Comparison of ENCODE assay signal across 31 cellular contexts in the genomic region with DNA sequence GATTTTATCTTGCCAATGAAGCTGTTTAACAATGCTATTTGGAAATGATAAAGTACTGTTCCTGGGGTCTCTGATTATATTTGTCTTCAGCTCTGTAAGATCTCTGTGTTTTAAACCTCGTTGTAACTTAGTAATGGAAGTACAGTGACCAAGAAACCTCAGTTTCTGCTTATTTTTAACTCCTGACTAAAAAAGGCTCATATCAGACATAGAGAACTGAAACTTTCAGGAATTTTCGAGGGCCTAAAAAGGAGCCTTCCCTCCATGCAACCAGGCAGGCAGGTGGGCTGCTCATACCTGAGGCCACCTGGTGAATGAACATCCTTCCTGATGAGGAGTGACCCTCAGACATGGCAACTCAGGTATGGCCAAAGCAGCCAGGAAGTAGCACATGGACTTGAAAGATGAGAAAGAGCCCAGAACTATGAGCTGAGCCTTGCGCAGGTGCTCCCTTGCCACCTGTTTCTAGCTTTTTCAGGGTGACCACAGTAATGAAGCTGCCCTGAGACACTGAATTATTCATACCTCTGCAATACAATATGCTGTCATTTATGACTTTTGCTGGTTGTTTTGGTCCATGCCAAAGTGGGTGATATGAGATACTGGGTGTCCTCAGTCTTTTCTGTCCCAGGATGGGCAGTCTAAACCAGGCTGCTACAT. TPM values are rescaled to one million over a fixed set of nuclear protein-coding genes. Genes with fewer than 3 reads are reported as not detected.
DNase-seq lines count a peak whose midpoint lies in the region; ATAC-seq and TF ChIP-seq lines count a peak whose summit lies in the region.
"Had no signal": no experiment of that assay in that cellular context is flagged by ENCODE, and none has a peak within 500 bp of the region (broad histone marks: within the 10 kb centered on the region; RNA-seq: fewer than 3 reads in every experiment).

No MANE protein-coding gene starts in this region.

- H3K27ac ChIP-seq in GM23338 (ENCODE audit: low read depth) = no peak overlapping the region
- peak overlapping the region; percentile 24 for H3K27ac ChIP-seq in endodermal cell (ENCODE audit: low read depth, low read length)
- no peak overlapping the region for H3K27ac ChIP-seq in adrenal gland
- H3K27ac ChIP-seq: pancreas, SK-N-MC, skin epidermis, VCaP had no signal

- peaks cover 7% of the 10 kb centered on the region for H3K36me3 Mint-ChIP-seq in GM23338 (ENCODE audit: low read depth)
- H3K36me3 Mint-ChIP-seq in endodermal cell (ENCODE audit: low read depth) = no peaks in the 10 kb centered on the region

- H3K9me2 ChIP-seq in GM23338 (ENCODE audit: insufficient read depth) = peaks cover 9% of the 10 kb centered on the region; the same call in 1 of the 2 replicates

- H3K27ac Mint-ChIP-seq in GM23338 (no peak overlapping the region), endodermal cell (no peak overlapping the region)
- H3K27ac Mint-ChIP-seq: activated CD4-positive, alpha-beta T cell treated with anti-CD3 and anti-CD28 coated beads, Interleukin-2, amount 10 ng/mL, durations not matched to agents 7 days and 5 days; activated T-cell treated with anti-CD3 and anti-CD28 coated beads, Interleukin-2, amount 50 U/mL, for 24 hours; stimulated activated naive CD8-positive, alpha-beta T cell treated with anti-CD3 and anti-CD28 coated beads, Interleukin-15, amount 100 ng/mL, for 72 hours had no signal

- H3K79me2 ChIP-seq in GM23338 (replicated peaks; ENCODE audit: insufficient read depth) = no peaks in the 10 kb centered on the region

- H3K4me1 ChIP-seq in GM23338 (ENCODE audit: insufficient read depth) (peaks cover 1% of the 10 kb centered on the region; the same call in 1 of the 2 replicates), endodermal cell (ENCODE audit: control insufficient read depth, insufficient read depth, low read length) (no peaks in the 10 kb centered on the region), adrenal gland (replicated peaks in 1 of 2) (no peaks in the 10 kb centered on the region)
- H3K4me1 ChIP-seq: pancreas had no signal

- H3K27me3 Mint-ChIP-seq in GM23338 (ENCODE audit: insufficient read depth, low read depth, poor library complexity) = peaks cover 3% of the 10 kb centered on the region
- H3K27me3 Mint-ChIP-seq in endodermal cell (ENCODE audit: insufficient read depth) = no peaks in the 10 kb centered on the region

- H3K9ac ChIP-seq in endodermal cell (ENCODE audit: extremely low read depth, low read length, poor library complexity, severe bottlenecking) = no peak overlapping the region

- intact Hi-C loops in adrenal gland (cut with DNase I) = no loop called here

- no peaks in the 10 kb centered on the region for H4K20me1 ChIP-seq in GM23338 (replicated peaks; ENCODE audit: insufficient read depth)

- 89 to 93% methylated on average over 3 of the region's 3 CpGs for WGBS in endodermal cell (ENCODE audit: insufficient coverage in 1 of 2, insufficient read length in 1 of 2), 2 experiments
- WGBS in adrenal gland, 4 donors = 67 to 86% (median 79%) methylated on average over 3 of the region's 3 CpGs

- peak overlapping the region; percentile 38; the same call in 1 of the 2 replicates for H2AFZ ChIP-seq in GM23338

- H3K4me3 Mint-ChIP-seq in GM23338 (no peak overlapping the region), endodermal cell (no peak overlapping the region)
- H3K4me3 Mint-ChIP-seq: activated CD4-positive, alpha-beta T cell treated with anti-CD3 and anti-CD28 coated beads, Interleukin-2, amount 10 ng/mL, durations not matched to agents 7 days and 5 days; activated T-cell treated with anti-CD3 and anti-CD28 coated beads, Interleukin-2, amount 50 U/mL, for 24 hours; central memory CD8-positive, alpha-beta T cell; stimulated activated naive CD8-positive, alpha-beta T cell treated with anti-CD3 and anti-CD28 coated beads, Interleukin-15, amount 100 ng/mL, for 72 hours had no signal

- no peak for TF ChIP-seq POLR2A in adrenal gland (IDR thresholded peaks at IDR 0.05)

- peaks cover 1% of the 10 kb centered on the region for H3K9me3 ChIP-seq in endodermal cell (ENCODE audit: control insufficient read depth, low read length)
- no peaks in the 10 kb centered on the region for H3K9me3 ChIP-seq in adrenal gland (replicated peaks in 1 of 3)
- H3K9me3 ChIP-seq: MG63, pancreas had no signal

- H3K9me3 Mint-ChIP-seq in GM23338 (peaks cover 7% of the 10 kb centered on the region), endodermal cell (peaks cover 4% of the 10 kb centered on the region)
- H3K9me3 Mint-ChIP-seq: activated CD4-positive, alpha-beta T cell treated with anti-CD3 and anti-CD28 coated beads, Interleukin-2, amount 10 ng/mL, durations not matched to agents 7 days and 5 days; activated T-cell treated with anti-CD3 and anti-CD28 coated beads, Interleukin-2, amount 50 U/mL, for 24 hours; central memory CD8-positive, alpha-beta T cell had no signal

- peaks cover 7% of the 10 kb centered on the region for H3K4me1 Mint-ChIP-seq in GM23338
- no peaks in the 10 kb centered on the region for H3K4me1 Mint-ChIP-seq in endodermal cell
- H3K4me1 Mint-ChIP-seq: activated CD4-positive, alpha-beta T cell treated with anti-CD3 and anti-CD28 coated beads, Interleukin-2, amount 10 ng/mL, durations not matched to agents 7 days and 5 days; central memory CD8-positive, alpha-beta T cell; stimulated activated naive CD8-positive, alpha-beta T cell treated with anti-CD3 and anti-CD28 coated beads, Interleukin-15, amount 100 ng/mL, for 72 hours had no signal

- DNase-seq in GM23338 (ENCODE audit: low spot score) (no peak), endodermal cell (no peak), SW 1271 (lab: John Stamatoyannopoulos, UW) (no peak), adrenal gland (no peak), foreskin fibroblast (no peak)
- DNase-seq: activated CD4-positive, alpha-beta T cell treated with anti-CD3 and anti-CD28 coated beads, Interleukin-2, amount 10 ng/mL, durations not matched to agents 7 days and 5 days; activated gamma-delta T cell treated with Interleukin-2 at 50 U/mL for 16 hours; activated T-cell treated with anti-CD3 and anti-CD28 coated beads, Interleukin-2, amount 50 U/mL, for 24 hours; H7; KBM-7; MG63; NCI-H1417 treated with DMSO at 0.1 percent for 48 hours; NCI-H2081; NCI-H226; NCI-H748 treated with DMSO at 0.1 percent for 48 hours; pancreas; retina; stimulated activated CD8-positive, alpha-beta memory T cell treated with anti-CD3 and anti-CD28 coated beads, Interleukin-4, amount 100 ng/mL, for 48 hours; stimulated activated naive CD8-positive, alpha-beta T cell treated with anti-CD3 and anti-CD28 coated beads, Interleukin-15, amount 100 ng/mL, for 72 hours; T-helper 2 cell had no signal

- no peaks in the 10 kb centered on the region for H3F3A ChIP-seq in GM23338 (replicated peaks; ENCODE audit: low read depth)

- H3K27me3 ChIP-seq in GM23338 (ENCODE audit: insufficient read depth) (no peaks in the 10 kb centered on the region), endodermal cell (ENCODE audit: control insufficient read depth, insufficient read depth, low read length, poor library complexity, severe bottlenecking) (no peaks in the 10 kb centered on the region), adrenal gland (peaks cover 6% of the 10 kb centered on the region)
- H3K27me3 ChIP-seq: MG63, pancreas had no signal

- no peak overlapping the region for H3K4me2 ChIP-seq in GM23338

- no peak for TF ChIP-seq CTCF in GM23338 (conservative IDR thresholded peaks at IDR 0.05; ENCODE audit: low read depth in 2 of 2)
- no peak for TF ChIP-seq CTCF in endodermal cell (conservative IDR thresholded peaks at IDR 0.05)
- no peak for TF ChIP-seq CTCF in adrenal gland (IDR thresholded peaks at IDR 0.05)
- no peak for TF ChIP-seq CTCF in foreskin fibroblast (IDR thresholded peaks at IDR 0.05; ENCODE audit: low read depth, low read length)

- H3K36me3 ChIP-seq in GM23338 (ENCODE audit: insufficient read depth) (no peaks in the 10 kb centered on the region), endodermal cell (ENCODE audit: control insufficient read depth, insufficient read depth, low read length) (no peaks in the 10 kb centered on the region), adrenal gland (replicated peaks in 1 of 2) (no peaks in the 10 kb centered on the region)
- H3K36me3 ChIP-seq: MG63, pancreas had no signal

- peak; percentile 52 for ATAC-seq in GM19397 (IDR thresholded peaks at IDR 0.05; ENCODE audit: unreplicated experiment)
- ATAC-seq in GM23338 = no peak
- peak; percentile 42 for ATAC-seq in HG03108 (IDR thresholded peaks at IDR 0.05; ENCODE audit: unreplicated experiment)
- ATAC-seq in SK-N-SH treated with all-trans-retinoic acid at 6 μM for 48 hours = no peak
- ATAC-seq: pancreas; stimulated activated naive CD8-positive, alpha-beta T cell treated with anti-CD3 and anti-CD28 coated beads, Interleukin-15, amount 100 ng/mL, for 72 hours had no signal

- no peak overlapping the region for H3K4me3 ChIP-seq in GM23338
- H3K4me3 ChIP-seq in endodermal cell (ENCODE audit: low read length) = no peak overlapping the region
- no peak overlapping the region for H3K4me3 ChIP-seq in adrenal gland
- H3K4me3 ChIP-seq in foreskin fibroblast (ENCODE audit: low read depth in 1 of 2, low read length in 2 of 2) = no peak overlapping the region
- H3K4me3 ChIP-seq: MG63, pancreas, SK-N-MC, skin epidermis had no signal

TF ChIP-seq in GM23338, 12 proteins besides CTCF, POLR2A, EP300 and RAD21:
- no peak for TF ChIP-seq STAT1 (IDR thresholded peaks at IDR 0.05; ENCODE audit: unreplicated experiment)
- TF ChIP-seq CREB1 (CRISPR knock-in tag; IDR thresholded peaks at IDR 0.05; ENCODE audit: low read depth) = no peak

TF ChIP-seq in SK-N-SH treated with all-trans-retinoic acid at 6 μM for 48 hours, 23 proteins besides CTCF, POLR2A, EP300 and RAD21:
- TF ChIP-seq TCF4 (CRISPR knock-in tag; IDR thresholded peaks at IDR 0.05; ENCODE audit: borderline replicate concordance) = no peak
- TF ChIP-seq, protein P1, sequence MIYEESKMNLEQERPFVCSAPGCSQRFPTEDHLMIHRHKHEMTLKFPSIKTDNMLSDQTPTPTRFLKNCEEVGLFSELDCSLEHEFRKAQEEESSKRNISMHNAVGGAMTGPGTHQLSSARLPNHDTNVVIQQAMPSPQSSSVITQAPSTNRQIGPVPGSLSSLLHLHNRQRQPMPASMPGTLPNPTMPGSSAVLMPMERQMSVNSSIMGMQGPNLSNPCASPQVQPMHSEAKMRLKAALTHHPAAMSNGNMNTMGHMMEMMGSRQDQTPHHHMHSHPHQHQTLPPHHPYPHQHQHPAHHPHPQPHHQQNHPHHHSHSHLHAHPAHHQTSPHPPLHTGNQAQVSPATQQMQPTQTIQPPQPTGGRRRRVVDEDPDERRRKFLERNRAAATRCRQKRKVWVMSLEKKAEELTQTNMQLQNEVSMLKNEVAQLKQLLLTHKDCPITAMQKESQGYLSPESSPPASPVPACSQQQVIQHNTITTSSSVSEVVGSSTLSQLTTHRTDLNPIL (CRISPR knock-in tag; IDR thresholded peaks at IDR 0.05; ENCODE audit: low read depth) = no peak
- no peak for TF ChIP-seq GLIS3 (CRISPR knock-in tag; IDR thresholded peaks at IDR 0.05)

RNA-seq across cellular contexts. Expression of a gene that starts 23.9 kb away (rescaled TPM):
- total RNA-seq in GM23338 (2014; rRNA removed; shearing (Covaris generic)) = 0.19 and 0.42 TPM in 2 replicates
- polyA plus RNA-seq in GM23338 (2016; fragmentation: Nextera tagmentation; extraction: Ambion mirVana) = 0.10 TPM in 1 of 2 replicates, not detected in the other
- 10 to 100 TPM in 1 of 2 donors, 1 to 10 TPM in 1; 5.2 to 10.9 TPM for total RNA-seq in endodermal cell
- 1.2 TPM for polyA plus RNA-seq in endodermal cell (2013, experiment 1 of 2)
- polyA plus RNA-seq in endodermal cell (2013, experiment 2 of 2) = 1.1 TPM
- total RNA-seq in adrenal gland = under 1 TPM in 1 of 8 donors, not detected in 7; 0.04 TPM
- under 1 TPM in 2 of 3 donors, not detected in 1; 0.04 to 0.08 TPM for polyA plus RNA-seq in adrenal gland
- total RNA-seq: endothelial cell of umbilical vein, glomerular endothelial cell, HT-29, OCI-LY7 had no signal

Comparison
In these comparisons a context has a peak if more than half of its experiments do, and no peak if none do; other contexts are left out.
1. ATAC-seq: peak in GM19397 (single experiment) and HG03108 (single experiment); none in GM23338 (single experiment) and SK-N-SH treated with all-trans-retinoic acid at 6 μM for 48 hours (single experiment).